Comparison of ENCODE assay signal across 15 cellular contexts in the genomic region with DNA sequence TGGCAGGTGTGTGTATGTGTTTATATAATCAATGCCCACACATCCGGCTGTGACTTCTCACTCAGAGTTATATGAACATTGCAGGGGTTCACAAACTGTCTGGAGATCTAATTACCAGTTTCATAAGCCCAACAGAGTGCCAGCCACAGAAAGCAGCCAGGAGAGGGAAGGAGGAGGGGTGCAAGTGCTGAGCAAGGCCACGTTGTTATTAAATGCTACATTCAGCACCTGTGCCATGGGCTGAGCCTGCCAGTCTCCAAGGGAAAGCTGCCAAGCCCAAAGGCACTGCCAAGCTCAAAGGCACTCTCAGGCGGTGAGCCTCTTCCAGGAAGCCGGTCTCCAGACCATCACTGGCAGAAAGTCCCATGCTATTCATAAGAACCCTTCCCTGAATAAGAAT. TPM values are rescaled to one million over a fixed set of nuclear protein-coding genes. Genes with fewer than 3 reads are reported as not detected.
DNase-seq lines count a peak whose midpoint lies in the region; ATAC-seq and TF ChIP-seq lines count a peak whose summit lies in the region.
"Had no signal": no experiment of that assay in that cellular context is flagged by ENCODE, and none has a peak within 500 bp of the region (broad histone marks: within the 10 kb centered on the region; RNA-seq: fewer than 3 reads in every experiment).

No MANE protein-coding gene starts in this region.

- TF ChIP-seq POLR2A in esophagus muscularis mucosa (IDR thresholded peaks at IDR 0.05; ENCODE audit: low read depth) (no peak), gastrocnemius medialis (IDR thresholded peaks at IDR 0.05) (no peak)

- TF ChIP-seq CTCF in esophagus muscularis mucosa (IDR thresholded peaks at IDR 0.05) (no peak), gastrocnemius medialis (IDR thresholded peaks at IDR 0.05 in 4 of 5, conservative IDR thresholded peaks at IDR 0.05 in 1 of 5) (no peak), CD14-positive monocyte (IDR thresholded peaks at IDR 0.05) (no peak)

- no peaks in the 10 kb centered on the region for H3K4me1 Mint-ChIP-seq in CD14-positive monocyte
- H3K4me1 Mint-ChIP-seq: central memory CD8-positive, alpha-beta T cell had no signal

- H3K27ac ChIP-seq in esophagus muscularis mucosa (replicated peaks in 1 of 4): no peak overlapping the region
- H3K27ac ChIP-seq in gastrocnemius medialis: peak overlapping the region; percentile 33 to 78 (median 66)
- H3K27ac ChIP-seq: 22Rv1, SK-N-MC had no signal

- no peak overlapping the region for H3K4me3 ChIP-seq in esophagus muscularis mucosa
- H3K4me3 ChIP-seq in gastrocnemius medialis: no peak overlapping the region
- H3K4me3 ChIP-seq: SK-N-MC had no signal

- in situ Hi-C loops in gastrocnemius medialis (cut with MboI; ENCODE audit: low sequenced_read_pairs in 4 of 4): no loop called here

- peaks cover 0 to 10% (median 0%) of the 10 kb centered on the region in 4 donors for H3K27me3 ChIP-seq in esophagus muscularis mucosa
- H3K27me3 ChIP-seq in gastrocnemius medialis: no peaks in the 10 kb centered on the region

- H3K9me3 ChIP-seq in esophagus muscularis mucosa (no peaks in the 10 kb centered on the region), gastrocnemius medialis (no peaks in the 10 kb centered on the region)

- intact Hi-C loops in esophagus muscularis mucosa (cut with DNase I) (no loop called here), gastrocnemius medialis (cut with DNase I; ENCODE audit: low total_unique reads) (loop anchor here (5.0 kb wide), 1 partner anchor 155 kb away; no protein-coding TSS in a partner anchor), CD14-positive monocyte (cut with micrococcal nuclease) (no loop called here)

- no peak overlapping the region for H3K4me3 Mint-ChIP-seq in CD14-positive monocyte
- H3K4me3 Mint-ChIP-seq: central memory CD8-positive, alpha-beta T cell; H9 had no signal

- peak; percentile 6 for DNase-seq in NCI-H1694 (lab: John Stamatoyannopoulos, UW)
- no peak for DNase-seq in NCI-H1694 treated with DMSO at 0.1 percent for 48 hours (lab: John Stamatoyannopoulos, UW)
- DNase-seq in NCI-H2196 treated with DMSO at 0.1 percent for 48 hours (lab: John Stamatoyannopoulos, UW; ENCODE audit: unreplicated experiment): peak; percentile 79
- DNase-seq in esophagus muscularis mucosa (ENCODE audit: extremely low spot score): peak; percentile 83
- DNase-seq in gastrocnemius medialis: peak; percentile 84 to 90
- no peak for DNase-seq in CD14-positive monocyte (ENCODE audit: low spot score)
- no peak for DNase-seq in midbrain (lab: John Stamatoyannopoulos, UW)
- DNase-seq: activated CD4-positive, alpha-beta T cell treated with anti-CD3 and anti-CD28 coated beads, Interleukin-2, amount 50 U/mL, for 4 hours; H9 had no signal

- ATAC-seq in gastrocnemius medialis (peak; percentile 99), HG02938 (IDR thresholded peaks at IDR 0.05; ENCODE audit: unreplicated experiment) (no peak)

- peaks cover 3 to 17% (median 8%) of the 10 kb centered on the region in 7 donors for H3K9me3 Mint-ChIP-seq in CD14-positive monocyte
- H3K9me3 Mint-ChIP-seq: central memory CD8-positive, alpha-beta T cell; H9 had no signal

- no peaks in the 10 kb centered on the region for H3K36me3 Mint-ChIP-seq in CD14-positive monocyte

- 46% methylated on average over 2 of the region's 4 CpGs for WGBS in esophagus muscularis mucosa

- H3K4me1 ChIP-seq in esophagus muscularis mucosa (no peaks in the 10 kb centered on the region), gastrocnemius medialis (peaks cover 10 to 15% of the 10 kb centered on the region in 2 donors)

- H3K36me3 ChIP-seq in esophagus muscularis mucosa (no peaks in the 10 kb centered on the region), gastrocnemius medialis (no peaks in the 10 kb centered on the region)

- no peak overlapping the region for H3K27ac Mint-ChIP-seq in CD14-positive monocyte
- H3K27ac Mint-ChIP-seq: H9 had no signal

- TF ChIP-seq EP300 in esophagus muscularis mucosa (IDR thresholded peaks at IDR 0.05): no peak

- H3K27me3 Mint-ChIP-seq in CD14-positive monocyte (ENCODE audit: low read depth in 3 of 3): peaks cover 0 to 9% (median 0%) of the 10 kb centered on the region in 3 donors

RNA-seq across cellular contexts. Expression of a gene that starts 17.4 kb away (rescaled TPM):
- total RNA-seq in esophagus muscularis mucosa (under 1 TPM in 1 of 4 donors, not detected in 3; 0.17 TPM), gastrocnemius medialis (under 1 TPM in 3 of 4 donors, not detected in 1; 0.05 to 0.29 (median 0.07) TPM)
- not detected for polyA plus RNA-seq in CD14-positive monocyte
- total RNA-seq: OCI-LY7, posterior vena cava had no signal

Comparison
In these comparisons a context has a peak if more than half of its experiments do, and no peak if none do; other contexts are left out.
1. DNase-seq: peak in NCI-H1694 (single experiment), NCI-H2196 treated with DMSO at 0.1 percent for 48 hours (single experiment), esophagus muscularis mucosa (single experiment) and gastrocnemius medialis (2 of 2); none in NCI-H1694 treated with DMSO at 0.1 percent for 48 hours (single experiment), CD14-positive monocyte (single experiment) and midbrain (single experiment).
2. H3K27ac ChIP-seq: peak in gastrocnemius medialis (4 of 4); none in esophagus muscularis mucosa (0 of 4).